Comparison of ENCODE assay signal across 14 cellular contexts in the genomic region with DNA sequence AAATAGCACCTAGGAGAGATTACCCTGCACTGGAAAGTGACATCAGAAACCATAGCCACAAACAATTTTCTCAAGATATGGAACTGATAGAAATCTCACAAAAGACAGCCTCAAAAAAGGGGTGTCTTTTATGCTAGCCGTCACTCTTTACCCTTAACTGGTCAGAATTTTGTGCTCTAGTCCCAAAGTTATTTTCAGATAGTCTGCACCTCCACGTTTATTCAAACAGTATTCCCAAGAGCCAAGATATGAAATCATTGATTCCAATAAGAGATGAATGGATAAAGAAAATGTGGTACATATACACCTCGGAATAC. TPM values are rescaled to one million over a fixed set of nuclear protein-coding genes. Genes with fewer than 3 reads are reported as not detected.
DNase-seq lines count a peak whose midpoint lies in the region; ATAC-seq and TF ChIP-seq lines count a peak whose summit lies in the region.
"Had no signal": no experiment of that assay in that cellular context is flagged by ENCODE, and none has a peak within 500 bp of the region (broad histone marks: within the 10 kb centered on the region; RNA-seq: fewer than 3 reads in every experiment).

No MANE protein-coding gene starts in this region.

- POLR2A ChIA-PET in A673 (lab: Charles Lee; ENCODE audit: low non-redundant PET) = interaction anchor here (0.6 kb wide), 1 partner anchor 24 kb away, joined by 3 read pairs; the partner anchor contains the start of gene PMAIP1

- DNase-seq in activated CD8-positive, alpha-beta memory T cell treated with anti-CD3 and anti-CD28 coated beads, Interleukin-2, amount 10 ng/mL, durations not matched to agents 7 days and 5 days = no peak
- no peak for DNase-seq in activated CD8-positive, alpha-beta memory T cell treated with anti-CD3 and anti-CD28 coated beads, Interleukin-2, amount 50 U/mL, for 4 hours
- DNase-seq in A673 (ENCODE audit: low spot score) (no peak), sigmoid colon (no peak), HFFc6 (no peak)
- DNase-seq: activated CD4-positive, CD25-positive, alpha-beta regulatory T cell; OCI-M1; stimulated activated CD4-positive, alpha-beta T cell treated with anti-CD3 and anti-CD28 coated beads, Interleukin-4, amount 100 ng/mL, for 24 hours had no signal

- no peak overlapping the region for H3K4me3 Mint-ChIP-seq in activated CD8-positive, alpha-beta memory T cell treated with anti-CD3 and anti-CD28 coated beads, Interleukin-2, amount 10 ng/mL, durations not matched to agents 7 days and 5 days
- H3K4me3 Mint-ChIP-seq in stimulated activated naive CD8-positive, alpha-beta T cell treated with anti-CD3 and anti-CD28 coated beads, Interleukin-15, Interleukin-2, amounts not matched to agents 100 ng/mL and 50 ng/mL, for 24 hours = no peak overlapping the region
- no peak overlapping the region for H3K4me3 Mint-ChIP-seq in HFFc6

- no peak for TF ChIP-seq CTCF in A673 (conservative IDR thresholded peaks at IDR 0.05; ENCODE audit: low read depth, low read length)
- no peak for TF ChIP-seq CTCF in sigmoid colon (IDR thresholded peaks at IDR 0.05)
- no peak for TF ChIP-seq CTCF in HFFc6 (IDR thresholded peaks at IDR 0.05)

- H3K4me1 Mint-ChIP-seq in activated CD8-positive, alpha-beta memory T cell treated with anti-CD3 and anti-CD28 coated beads, Interleukin-2, amount 10 ng/mL, durations not matched to agents 7 days and 5 days = peaks cover 26% of the 10 kb centered on the region
- H3K4me1 Mint-ChIP-seq in stimulated activated naive CD8-positive, alpha-beta T cell treated with anti-CD3 and anti-CD28 coated beads, Interleukin-15, Interleukin-2, amounts not matched to agents 100 ng/mL and 50 ng/mL, for 24 hours (ENCODE audit: low read depth) = peaks cover 14% of the 10 kb centered on the region
- peaks cover 54% of the 10 kb centered on the region for H3K4me1 Mint-ChIP-seq in HFFc6 (ENCODE audit: low read depth)

- no peak for TF ChIP-seq POLR2A in sigmoid colon (IDR thresholded peaks at IDR 0.05)

- WGBS in sigmoid colon, 2 donors = 82 to 92% methylated on average over 3 of the region's 3 CpGs

- H3K9me3 Mint-ChIP-seq in activated CD8-positive, alpha-beta memory T cell treated with anti-CD3 and anti-CD28 coated beads, Interleukin-2, amount 10 ng/mL, durations not matched to agents 7 days and 5 days (ENCODE audit: low read depth) = no peaks in the 10 kb centered on the region
- H3K9me3 Mint-ChIP-seq in stimulated activated naive CD8-positive, alpha-beta T cell treated with anti-CD3 and anti-CD28 coated beads, Interleukin-15, Interleukin-2, amounts not matched to agents 100 ng/mL and 50 ng/mL, for 24 hours = no peaks in the 10 kb centered on the region
- no peaks in the 10 kb centered on the region for H3K9me3 Mint-ChIP-seq in HFFc6
- H3K9me3 Mint-ChIP-seq: activated naive CD4-positive, alpha-beta T cell treated with anti-CD3 and anti-CD28 coated beads, Interleukin-2, amount 50 U/mL, for 72 hours had no signal

- BruUV-seq in A673 (replicated peaks; lab: Mats Ljungman, UMichigan) = no TSS peak

- TF ChIP-seq EP300 in sigmoid colon (IDR thresholded peaks at IDR 0.05) = no peak

- H3K36me3 ChIP-seq in A673 (ENCODE audit: insufficient read depth, low read length, poor library complexity, severe bottlenecking) = no peaks in the 10 kb centered on the region
- H3K36me3 ChIP-seq in sigmoid colon = no peaks in the 10 kb centered on the region
- H3K36me3 ChIP-seq: vagina had no signal

- no peaks in the 10 kb centered on the region for H3K4me1 ChIP-seq in A673 (ENCODE audit: insufficient read depth, low read length, poor library complexity, severe bottlenecking)
- H3K4me1 ChIP-seq in sigmoid colon = peaks cover 0 to 12% (median 0%) of the 10 kb centered on the region in 4 donors
- H3K4me1 ChIP-seq: vagina had no signal

- CTCF ChIA-PET in activated CD8-positive, alpha-beta memory T cell treated with anti-CD3 and anti-CD28 coated beads, Interleukin-2, amount 10 ng/mL, durations not matched to agents 7 days and 5 days (lab: Charles Lee) = interaction anchor here (1.2 kb wide), 1 partner anchor 9 kb away, joined by 3 read pairs; no protein-coding TSS in a partner anchor
- CTCF ChIA-PET in A673 (lab: Charles Lee) = no interaction called here

- peak; percentile 34 for ATAC-seq in activated CD8-positive, alpha-beta memory T cell treated with anti-CD3 and anti-CD28 coated beads, Interleukin-2, amount 10 ng/mL, durations not matched to agents 7 days and 5 days
- ATAC-seq in HG02571 (IDR thresholded peaks at IDR 0.05; ENCODE audit: unreplicated experiment) = peak; percentile 75
- peak; percentile 69 for ATAC-seq in HG03442 (IDR thresholded peaks at IDR 0.05; ENCODE audit: unreplicated experiment)
- ATAC-seq: K562 had no signal

- no peaks in the 10 kb centered on the region for H3K9me3 ChIP-seq in A673 (ENCODE audit: low read depth, low read length, poor library complexity, severe bottlenecking)
- no peaks in the 10 kb centered on the region for H3K9me3 ChIP-seq in sigmoid colon
- H3K9me3 ChIP-seq: vagina had no signal

- H3K27me3 ChIP-seq in A673 (replicated peaks; ENCODE audit: insufficient read depth, low read depth, low read length, poor library complexity) (no peaks in the 10 kb centered on the region), sigmoid colon (no peaks in the 10 kb centered on the region)
- H3K27me3 ChIP-seq: vagina had no signal

- H3K4me3 ChIP-seq in A673 (ENCODE audit: low read depth, low read length, poor library complexity, severe bottlenecking) (no peak overlapping the region), sigmoid colon (no peak overlapping the region)
- H3K4me3 ChIP-seq: K562, vagina had no signal

- no peak overlapping the region for H3K27ac Mint-ChIP-seq in activated CD8-positive, alpha-beta memory T cell treated with anti-CD3 and anti-CD28 coated beads, Interleukin-2, amount 10 ng/mL, durations not matched to agents 7 days and 5 days
- peak overlapping the region; percentile 16 for H3K27ac Mint-ChIP-seq in stimulated activated naive CD8-positive, alpha-beta T cell treated with anti-CD3 and anti-CD28 coated beads, Interleukin-15, Interleukin-2, amounts not matched to agents 100 ng/mL and 50 ng/mL, for 24 hours
- H3K27ac Mint-ChIP-seq in HFFc6 = no peak overlapping the region
- H3K27ac Mint-ChIP-seq: activated naive CD4-positive, alpha-beta T cell treated with anti-CD3 and anti-CD28 coated beads, Interleukin-2, amount 50 U/mL, for 72 hours had no signal

- intact Hi-C loops in A673 (cut with micrococcal nuclease; ENCODE audit: unreplicated experiment) = no loop called here
- intact Hi-C loops in sigmoid colon (cut with DNase I) = no loop called here

- no peaks in the 10 kb centered on the region for H3K36me3 Mint-ChIP-seq in activated CD8-positive, alpha-beta memory T cell treated with anti-CD3 and anti-CD28 coated beads, Interleukin-2, amount 10 ng/mL, durations not matched to agents 7 days and 5 days
- H3K36me3 Mint-ChIP-seq in stimulated activated naive CD8-positive, alpha-beta T cell treated with anti-CD3 and anti-CD28 coated beads, Interleukin-15, Interleukin-2, amounts not matched to agents 100 ng/mL and 50 ng/mL, for 24 hours (ENCODE audit: low read depth) = no peaks in the 10 kb centered on the region
- H3K36me3 Mint-ChIP-seq in HFFc6 (ENCODE audit: low read depth) = no peaks in the 10 kb centered on the region
- H3K36me3 Mint-ChIP-seq: activated naive CD4-positive, alpha-beta T cell treated with anti-CD3 and anti-CD28 coated beads, Interleukin-2, amount 50 U/mL, for 72 hours had no signal

- H3K27me3 Mint-ChIP-seq in activated CD8-positive, alpha-beta memory T cell treated with anti-CD3 and anti-CD28 coated beads, Interleukin-2, amount 10 ng/mL, durations not matched to agents 7 days and 5 days = peaks cover 6% of the 10 kb centered on the region
- no peaks in the 10 kb centered on the region for H3K27me3 Mint-ChIP-seq in stimulated activated naive CD8-positive, alpha-beta T cell treated with anti-CD3 and anti-CD28 coated beads, Interleukin-15, Interleukin-2, amounts not matched to agents 100 ng/mL and 50 ng/mL, for 24 hours
- no peaks in the 10 kb centered on the region for H3K27me3 Mint-ChIP-seq in HFFc6 (ENCODE audit: insufficient read depth)

- no peak overlapping the region for H3K27ac ChIP-seq in A673 (ENCODE audit: low read depth, low read length, poor library complexity, severe bottlenecking)
- no peak overlapping the region for H3K27ac ChIP-seq in sigmoid colon
- H3K27ac ChIP-seq: vagina had no signal

RNA-seq across cellular contexts. Expression of gene PMAIP1, which starts 23.5 kb away (rescaled TPM):
- total RNA-seq in activated CD8-positive, alpha-beta memory T cell treated with anti-CD3 and anti-CD28 coated beads, Interleukin-2, amount 10 ng/mL, durations not matched to agents 7 days and 5 days = 10 to 100 TPM; 54.7 to 64.7 TPM
- total RNA-seq in A673 (2021) = 43.6 TPM in 2 replicates
- total RNA-seq in sigmoid colon = 1 to 10 TPM in 2 of 4 donors, under 1 TPM in 1, not detected in 1; 0.99 to 9.5 (median 1.1) TPM
- polyA plus RNA-seq in sigmoid colon = 1 to 10 TPM; 1.8 to 8.8 (median 6.9) TPM
- total RNA-seq in HFFc6 (2021; fragmentation: NEBNext Ultra II Directional; extraction: Animal tissue kit (Norgen Biotek cat#: 25700)) = 10 to 100 TPM in 1 of 6 experiments, 1 to 10 TPM in 5; 4.6 to 10.1 (median 5.9) TPM
